9 cellular contexts compared by ENCODE assay signal in the genomic region with DNA sequence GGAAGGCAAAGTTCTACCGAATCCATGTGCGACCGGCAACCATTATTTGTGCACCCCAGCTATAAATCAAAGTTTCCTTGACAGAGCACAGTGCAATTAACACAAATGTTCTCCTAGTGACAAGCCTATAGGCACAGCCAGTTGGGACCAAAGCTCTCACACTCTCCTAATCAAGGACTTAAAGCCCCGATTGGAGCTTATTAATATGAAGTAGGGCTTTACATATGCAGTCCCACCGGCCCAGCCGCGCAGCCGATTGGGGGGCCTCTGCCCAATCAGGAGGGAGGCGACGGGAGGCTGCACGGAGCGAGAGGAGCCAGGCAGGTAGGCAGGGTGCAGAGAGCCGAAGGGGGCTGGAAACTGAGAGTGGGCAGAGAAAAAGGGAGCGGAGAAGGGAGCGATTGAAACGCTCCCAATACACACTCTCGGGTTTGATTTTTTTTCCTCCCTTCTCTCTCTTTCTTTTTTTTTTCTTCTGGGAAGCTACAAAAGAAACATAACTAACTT. TPM values are rescaled to one million over a fixed set of nuclear protein-coding genes. Genes with fewer than 3 reads are reported as not detected.
DNase-seq lines count a peak whose midpoint lies in the region; ATAC-seq and TF ChIP-seq lines count a peak whose summit lies in the region.
"Had no signal": no experiment of that assay in that cellular context is flagged by ENCODE, and none has a peak within 500 bp of the region (broad histone marks: within the 10 kb centered on the region; RNA-seq: fewer than 3 reads in every experiment).

Gene ESRRG, minus strand, starts transcription at position 156 of the 507 bp plus-strand sequence. Its CDS starts 130 bp downstream, at position 26.

- H3K27me3 Mint-ChIP-seq in neural progenitor cell (ENCODE audit: insufficient read depth, low read depth): peaks cover 2% of the 10 kb centered on the region

- peaks cover 26% of the 10 kb centered on the region for H3K4me1 ChIP-seq in neural progenitor cell

- peak within 1 kb of the TSS; percentile 30 for H3K27ac Mint-ChIP-seq in neural progenitor cell
- H3K27ac Mint-ChIP-seq in activated naive CD4-positive, alpha-beta T cell treated with anti-CD3 and anti-CD28 coated beads, Interleukin-2, amount 50 U/mL, for 72 hours: no peak within 1 kb of the TSS

- no peak for TF ChIP-seq CTCF in fibroblast of pulmonary artery (IDR thresholded peaks at IDR 0.05; ENCODE audit: low read length, missing control alignments)
- TF ChIP-seq CTCF in neural progenitor cell (IDR thresholded peaks at IDR 0.05): no peak

- H3K27ac ChIP-seq in neural progenitor cell: no peak within 1 kb of the TSS

- no peaks in the 10 kb centered on the region for H3K9me3 Mint-ChIP-seq in neural progenitor cell
- peaks cover 4 to 5% of the 10 kb centered on the region in 2 donors for H3K9me3 Mint-ChIP-seq in activated naive CD4-positive, alpha-beta T cell treated with anti-CD3 and anti-CD28 coated beads, Interleukin-2, amount 50 U/mL, for 72 hours

- no peak within 1 kb of the TSS for H3K9ac ChIP-seq in neural progenitor cell

- H3K27me3 ChIP-seq in neural progenitor cell: peaks cover 15% of the 10 kb centered on the region

- peak within 1 kb of the TSS; percentile 32 for H3K4me3 ChIP-seq in fibroblast of pulmonary artery (replicated peaks; ENCODE audit: low read depth, low read length)
- peak within 1 kb of the TSS; percentile 70 for H3K4me3 ChIP-seq in neural progenitor cell
- H3K4me3 ChIP-seq: K562 had no signal

- H4K20me1 ChIP-seq in neural progenitor cell (ENCODE audit: low read depth): no peaks in the 10 kb centered on the region

- ATAC-seq in HG02885 (IDR thresholded peaks at IDR 0.05; ENCODE audit: poor library complexity, unreplicated experiment) (peak; percentile 42), GM21825 (IDR thresholded peaks at IDR 0.05; ENCODE audit: unreplicated experiment) (no peak)
- ATAC-seq in activated naive CD4-positive, alpha-beta T cell treated with anti-CD3 and anti-CD28 coated beads, Interleukin-2, amount 50 U/mL, for 72 hours: no peak
- ATAC-seq: K562 had no signal

- H3F3A ChIP-seq in neural progenitor cell (ENCODE audit: low read depth): peaks cover 15% of the 10 kb centered on the region

- H3K79me2 ChIP-seq in neural progenitor cell (ENCODE audit: low read depth): no peaks in the 10 kb centered on the region

- H3K4me2 ChIP-seq in neural progenitor cell: peak within 1 kb of the TSS; percentile 95

- no peaks in the 10 kb centered on the region for H3K36me3 Mint-ChIP-seq in neural progenitor cell
- no peaks in the 10 kb centered on the region for H3K36me3 Mint-ChIP-seq in activated naive CD4-positive, alpha-beta T cell treated with anti-CD3 and anti-CD28 coated beads, Interleukin-2, amount 50 U/mL, for 72 hours

- H3K4me1 Mint-ChIP-seq in neural progenitor cell: peaks cover 32% of the 10 kb centered on the region

- H3K4me3 Mint-ChIP-seq in neural progenitor cell: peak within 1 kb of the TSS; percentile 94

- H2AFZ ChIP-seq in neural progenitor cell (replicated peaks): peak within 1 kb of the TSS; percentile 86

- no peaks in the 10 kb centered on the region for H3K36me3 ChIP-seq in neural progenitor cell

- no peaks in the 10 kb centered on the region for H3K9me3 ChIP-seq in neural progenitor cell (ENCODE audit: low read depth)

- DNase-seq in NCI-H82 treated with DMSO at 0.1 percent for 48 hours (lab: John Stamatoyannopoulos, UW; ENCODE audit: unreplicated experiment) (peak; percentile 99), fibroblast of pulmonary artery (ENCODE audit: low read depth) (no peak), neural progenitor cell (ENCODE audit: low spot score) (peak; percentile 79), CD1c-positive myeloid dendritic cell (ENCODE audit: extremely low spot score) (no peak)
- DNase-seq in activated CD4-positive, alpha-beta T cell treated with anti-CD3 and anti-CD28 coated beads, Interleukin-2, amount 50 U/mL, for 48 hours: no peak
- DNase-seq in activated naive CD4-positive, alpha-beta T cell treated with anti-CD3 and anti-CD28 coated beads, Interleukin-2, amount 50 U/mL, for 72 hours (ENCODE audit: low spot score in 2 of 2): no peak

RNA-seq across cellular contexts. Expression of gene ESRRG, which starts in this region (rescaled TPM):
- 2.1 and 3.0 TPM in 2 replicates for total RNA-seq in neural progenitor cell (ENCODE audit: low replicate concordance)
- total RNA-seq in activated naive CD4-positive, alpha-beta T cell treated with anti-CD3 and anti-CD28 coated beads, Interleukin-2, amount 50 U/mL, for 72 hours: not detected
- total RNA-seq: K562 had no signal

Comparison
In these comparisons a context has a peak if more than half of its experiments do, and no peak if none do; other contexts are left out.
1. DNase-seq: peak in NCI-H82 treated with DMSO at 0.1 percent for 48 hours (single experiment) and neural progenitor cell (single experiment); none in fibroblast of pulmonary artery (single experiment), CD1c-positive myeloid dendritic cell (single experiment), activated CD4-positive, alpha-beta T cell treated with anti-CD3 and anti-CD28 coated beads, Interleukin-2, amount 50 U/mL, for 48 hours (0 of 2) and activated naive CD4-positive, alpha-beta T cell treated with anti-CD3 and anti-CD28 coated beads, Interleukin-2, amount 50 U/mL, for 72 hours (0 of 2).